28 cellular contexts compared by ENCODE assay signal in genomic region chr6:156514186-156514585, GRCh38.
"Had no signal": no experiment of that assay in that cellular context is flagged by ENCODE, and none has a peak within 500 bp of the region (broad histone marks: within the 10 kb centered on the region; RNA-seq: fewer than 3 reads in every experiment).

No MANE protein-coding gene starts in this region.

- H3K36me3 ChIP-seq: colonic mucosa, esophagus squamous epithelium, gastrocnemius medialis, gastroesophageal sphincter, heart left ventricle, heart right ventricle had no signal

- DNase-seq: colonic mucosa; cortex of kidney; dermis blood vessel endothelial cell; dorsolateral prefrontal cortex; effector CD4-positive, alpha-beta T cell; effector CD8-positive, alpha-beta T cell; effector memory CD4-positive, alpha-beta T cell; effector memory CD8-positive, alpha-beta T cell; endodermal cell; erythroblast; esophagus squamous epithelium; foreskin fibroblast; foreskin keratinocyte; foreskin melanocyte; gastrocnemius medialis; glutamatergic neuron; head of caudate nucleus; heart left ventricle; heart right ventricle had no signal

- H3K4me1 ChIP-seq: colonic mucosa, esophagus squamous epithelium, foreskin keratinocyte, gastrocnemius medialis, gastroesophageal sphincter had no signal

- H3K4me3 ChIP-seq: colonic mucosa, coronary artery, dorsolateral prefrontal cortex, esophagus squamous epithelium, gastrocnemius medialis, gastroesophageal sphincter, heart left ventricle, heart right ventricle had no signal

- H3K4me3 Mint-ChIP-seq: dendritic cell treated with granulocyte-macrophage colony-stimulating factor and Interleukin-4, amounts not matched to agents 40 ng/mL and 50 ng/mL, for 4 days; effector memory CD8-positive, alpha-beta T cell; endodermal cell had no signal

- H3K27ac Mint-ChIP-seq: dendritic cell treated with granulocyte-macrophage colony-stimulating factor and Interleukin-4, amounts not matched to agents 40 ng/mL and 50 ng/mL, for 4 days; effector memory CD8-positive, alpha-beta T cell; endodermal cell had no signal

- FAIRE-seq: colon, endometrium, endothelial cell of umbilical vein, frontal cortex had no signal

- ATAC-seq: effector memory CD8-positive, alpha-beta T cell; esophagus mucosa; foreskin keratinocyte; gastrocnemius medialis; gastroesophageal sphincter had no signal

- H3K4me1 Mint-ChIP-seq: endodermal cell had no signal

- H3K27ac ChIP-seq: colonic mucosa, coronary artery, dorsolateral prefrontal cortex, epithelial cell of prostate, esophagus squamous epithelium, foreskin keratinocyte, gastrocnemius medialis, gastroesophageal sphincter, heart left ventricle, heart right ventricle had no signal

- H3K9me3 ChIP-seq: colonic mucosa, esophagus squamous epithelium, gastrocnemius medialis, gastroesophageal sphincter had no signal

- H3K27me3 ChIP-seq: colonic mucosa, dorsolateral prefrontal cortex, esophagus squamous epithelium, gastrocnemius medialis, heart left ventricle, heart right ventricle had no signal
